In the genomic region with DNA sequence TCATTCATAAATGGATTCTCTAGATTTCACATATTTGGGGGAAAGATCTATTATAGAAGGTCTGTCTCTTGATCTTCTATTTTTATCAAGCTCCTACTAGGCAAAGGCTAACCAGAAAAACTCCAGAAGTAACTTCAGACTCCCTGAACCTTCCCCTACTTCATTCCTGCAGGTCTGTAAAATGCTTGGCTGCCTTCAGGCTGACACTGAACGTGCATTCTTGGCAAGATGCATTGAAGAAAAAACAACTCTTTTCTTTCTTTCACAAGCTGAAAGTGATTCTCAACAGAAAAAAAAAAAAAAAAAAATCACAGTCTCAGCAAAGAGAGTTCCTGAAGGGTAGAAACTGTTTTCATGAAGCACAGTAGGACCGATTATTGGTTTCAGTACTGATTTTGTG, we compare ENCODE assay signal across 15 cellular contexts.
"Had no signal": no experiment of that assay in that cellular context is flagged by ENCODE, and none has a peak within 500 bp of the region (broad histone marks: within the 10 kb centered on the region; RNA-seq: fewer than 3 reads in every experiment).

No MANE protein-coding gene starts in this region.

- H3K4me1 Mint-ChIP-seq: activated CD4-positive, alpha-beta memory T cell treated with anti-CD3 and anti-CD28 coated beads, Interleukin-2, amount 10 ng/mL, durations not matched to agents 7 days and 5 days; activated naive CD4-positive, alpha-beta T cell treated with anti-CD3 and anti-CD28 coated beads, Interleukin-2, amount 10 ng/mL, durations not matched to agents 7 days and 5 days; stimulated activated naive CD8-positive, alpha-beta T cell treated with anti-CD3 and anti-CD28 coated beads, Interleukin-15, amount 100 ng/mL, for 72 hours had no signal

- H3K27me3 ChIP-seq: left lung, sigmoid colon had no signal

- DNase-seq: activated CD4-positive, alpha-beta memory T cell treated with anti-CD3 and anti-CD28 coated beads, Interleukin-2, amount 10 ng/mL, durations not matched to agents 7 days and 5 days; activated naive CD4-positive, alpha-beta T cell treated with anti-CD3 and anti-CD28 coated beads, Interleukin-2, amount 10 ng/mL, durations not matched to agents 7 days and 5 days; activated T-cell treated with anti-CD3 and anti-CD28 coated beads, Interleukin-2, amount 50 U/mL, for 24 hours; islet precursor cell; left lung; mesendoderm; occipital lobe; psoas muscle; sigmoid colon; stimulated activated CD4-positive, alpha-beta T cell treated with anti-CD3 and anti-CD28 coated beads, Interleukin-1b, Interleukin-23, amount 100 ng/mL, for 48 hours; stimulated activated naive CD8-positive, alpha-beta T cell treated with anti-CD3 and anti-CD28 coated beads, Interleukin-15, amount 100 ng/mL, for 72 hours; T-helper 17 cell; WERI-Rb-1 had no signal

- H3K27ac ChIP-seq: epithelial cell of prostate, left lung, psoas muscle, WERI-Rb-1 had no signal

- H3K36me3 ChIP-seq: left lung, sigmoid colon, WERI-Rb-1 had no signal

- H3K9me3 Mint-ChIP-seq: activated CD4-positive, alpha-beta memory T cell treated with anti-CD3 and anti-CD28 coated beads, Interleukin-2, amount 10 ng/mL, durations not matched to agents 7 days and 5 days; activated naive CD4-positive, alpha-beta T cell treated with anti-CD3 and anti-CD28 coated beads, Interleukin-2, amount 10 ng/mL, durations not matched to agents 7 days and 5 days; activated T-cell treated with anti-CD3 and anti-CD28 coated beads, Interleukin-2, amount 50 U/mL, for 24 hours; natural killer cell treated with Interleukin-12 subunit alpha and Interleukin-12 subunit beta and Interleukin-15 and Interleukin-18, amount 100 ng/mL, for 72 hours; stimulated activated naive CD8-positive, alpha-beta T cell treated with anti-CD3 and anti-CD28 coated beads, Interleukin-15, amount 100 ng/mL, for 72 hours had no signal

- H3K36me3 Mint-ChIP-seq: activated naive CD4-positive, alpha-beta T cell treated with anti-CD3 and anti-CD28 coated beads, Interleukin-2, amount 10 ng/mL, durations not matched to agents 7 days and 5 days; natural killer cell treated with Interleukin-12 subunit alpha and Interleukin-12 subunit beta and Interleukin-15 and Interleukin-18, amount 100 ng/mL, for 72 hours had no signal

- H3K4me3 ChIP-seq: left lung, psoas muscle, sigmoid colon had no signal

- H3K9me3 ChIP-seq: left lung, psoas muscle, sigmoid colon had no signal

- H3K27me3 Mint-ChIP-seq: activated CD4-positive, alpha-beta memory T cell treated with anti-CD3 and anti-CD28 coated beads, Interleukin-2, amount 10 ng/mL, durations not matched to agents 7 days and 5 days had no signal

- H3K27ac Mint-ChIP-seq: activated CD4-positive, alpha-beta memory T cell treated with anti-CD3 and anti-CD28 coated beads, Interleukin-2, amount 10 ng/mL, durations not matched to agents 7 days and 5 days; activated naive CD4-positive, alpha-beta T cell treated with anti-CD3 and anti-CD28 coated beads, Interleukin-2, amount 10 ng/mL, durations not matched to agents 7 days and 5 days; activated T-cell treated with anti-CD3 and anti-CD28 coated beads, Interleukin-2, amount 50 U/mL, for 24 hours; stimulated activated naive CD8-positive, alpha-beta T cell treated with anti-CD3 and anti-CD28 coated beads, Interleukin-15, amount 100 ng/mL, for 72 hours; T-helper 17 cell had no signal

- H3K4me3 Mint-ChIP-seq: activated CD4-positive, alpha-beta memory T cell treated with anti-CD3 and anti-CD28 coated beads, Interleukin-2, amount 10 ng/mL, durations not matched to agents 7 days and 5 days; activated naive CD4-positive, alpha-beta T cell treated with anti-CD3 and anti-CD28 coated beads, Interleukin-2, amount 10 ng/mL, durations not matched to agents 7 days and 5 days; activated T-cell treated with anti-CD3 and anti-CD28 coated beads, Interleukin-2, amount 50 U/mL, for 24 hours; natural killer cell treated with Interleukin-12 subunit alpha and Interleukin-12 subunit beta and Interleukin-15 and Interleukin-18, amount 100 ng/mL, for 72 hours; stimulated activated naive CD8-positive, alpha-beta T cell treated with anti-CD3 and anti-CD28 coated beads, Interleukin-15, amount 100 ng/mL, for 72 hours; T-helper 17 cell had no signal

- ATAC-seq: left lung; natural killer cell treated with Interleukin-12 subunit alpha and Interleukin-12 subunit beta and Interleukin-15 and Interleukin-18, amount 100 ng/mL, for 72 hours; psoas muscle; stimulated activated naive CD8-positive, alpha-beta T cell treated with anti-CD3 and anti-CD28 coated beads, Interleukin-15, amount 100 ng/mL, for 72 hours; T-helper 17 cell had no signal
